Comparison of ENCODE assay signal across 1 cellular context in genomic region chr12:102659200-102659911, GRCh38.
TF ChIP-seq lines count a peak whose summit lies in the region.

No MANE protein-coding gene starts in this region.

TF ChIP-seq in GM12878, 131 proteins besides CTCF, POLR2A, EP300 and RAD21 (continued from another document):
- no peak for TF ChIP-seq ZNF592 (IDR thresholded peaks at IDR 0.05)
- TF ChIP-seq RB1 (IDR thresholded peaks at IDR 0.05; ENCODE audit: borderline replicate concordance): no peak
- TF ChIP-seq HDGF (IDR thresholded peaks at IDR 0.05): no peak
- TF ChIP-seq ZBED1 (IDR thresholded peaks at IDR 0.05; ENCODE audit: borderline replicate concordance): no peak
- TF ChIP-seq, protein P1, sequence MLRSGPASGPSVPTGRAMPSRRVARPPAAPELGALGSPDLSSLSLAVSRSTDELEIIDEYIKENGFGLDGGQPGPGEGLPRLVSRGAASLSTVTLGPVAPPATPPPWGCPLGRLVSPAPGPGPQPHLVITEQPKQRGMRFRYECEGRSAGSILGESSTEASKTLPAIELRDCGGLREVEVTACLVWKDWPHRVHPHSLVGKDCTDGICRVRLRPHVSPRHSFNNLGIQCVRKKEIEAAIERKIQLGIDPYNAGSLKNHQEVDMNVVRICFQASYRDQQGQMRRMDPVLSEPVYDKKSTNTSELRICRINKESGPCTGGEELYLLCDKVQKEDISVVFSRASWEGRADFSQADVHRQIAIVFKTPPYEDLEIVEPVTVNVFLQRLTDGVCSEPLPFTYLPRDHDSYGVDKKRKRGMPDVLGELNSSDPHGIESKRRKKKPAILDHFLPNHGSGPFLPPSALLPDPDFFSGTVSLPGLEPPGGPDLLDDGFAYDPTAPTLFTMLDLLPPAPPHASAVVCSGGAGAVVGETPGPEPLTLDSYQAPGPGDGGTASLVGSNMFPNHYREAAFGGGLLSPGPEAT (IDR thresholded peaks at IDR 0.05; ENCODE audit: low read depth): no peak
